Comparison of ENCODE assay signal across 1 cellular context in genomic region chr1:169949139-169949538, GRCh38.
TF ChIP-seq lines count a peak whose summit lies in the region.

No MANE protein-coding gene starts in this region.

TF ChIP-seq in SK-N-SH treated with all-trans-retinoic acid at 6 μM for 48 hours, 23 proteins besides CTCF, POLR2A, EP300 and RAD21 (continued from another document):
- TF ChIP-seq CSRNP3 (CRISPR knock-in tag; IDR thresholded peaks at IDR 0.05) (no peak), TOX (CRISPR knock-in tag; IDR thresholded peaks at IDR 0.05; ENCODE audit: borderline replicate concordance) (0 out of 2 replicates have a peak, but pooled peaks have one; percentile 30)
